13 cellular contexts compared by ENCODE assay signal in the genomic region with DNA sequence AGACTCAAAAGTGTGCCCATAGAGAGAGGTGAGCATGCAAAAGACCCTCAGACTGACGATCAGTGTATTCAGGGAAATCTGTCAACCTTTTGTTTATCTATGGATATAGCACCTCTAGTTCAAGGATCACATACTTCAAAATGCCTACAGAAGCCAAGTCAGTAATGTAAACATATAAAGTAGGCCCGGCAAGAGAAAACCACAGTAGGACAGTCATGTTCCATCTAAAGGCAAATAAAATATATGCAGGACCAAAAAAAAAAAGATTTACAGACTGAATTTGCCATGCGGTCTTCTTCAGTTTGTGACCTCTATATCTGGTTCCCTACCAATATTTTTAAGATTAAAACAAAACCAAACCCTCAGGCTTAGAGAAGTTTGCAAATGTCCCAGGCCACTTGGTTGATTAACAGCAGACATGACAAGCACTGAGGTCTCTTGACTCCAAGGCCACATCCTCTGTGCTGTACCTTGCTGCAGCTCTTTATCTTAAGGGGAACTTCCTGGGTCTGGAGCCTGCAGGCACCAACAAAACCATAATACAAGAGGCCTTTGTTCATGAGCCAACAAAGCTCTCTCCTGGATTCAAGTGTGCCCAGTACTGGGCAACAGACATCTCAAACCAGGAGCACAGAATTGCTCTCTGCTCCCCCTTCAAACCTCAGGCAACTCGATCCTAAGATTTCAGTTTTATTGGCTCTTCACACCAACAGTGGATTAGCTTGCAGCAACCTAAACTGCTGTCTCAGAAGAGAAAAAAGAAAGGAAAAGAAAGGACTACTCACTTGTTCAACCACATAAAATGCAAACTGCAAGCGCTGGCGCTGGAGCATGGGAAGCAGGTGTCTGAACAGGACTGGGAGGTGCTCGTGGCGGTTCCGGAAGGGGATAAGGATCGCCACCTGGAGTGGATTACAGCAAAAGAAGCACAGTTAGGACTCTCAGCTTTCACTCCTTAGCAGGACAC.
DNase-seq lines count a peak whose midpoint lies in the region; ATAC-seq, FAIRE-seq and TF ChIP-seq lines count a peak whose summit lies in the region.
"Had no signal": no experiment of that assay in that cellular context is flagged by ENCODE, and none has a peak within 500 bp of the region (broad histone marks: within the 10 kb centered on the region; RNA-seq: fewer than 3 reads in every experiment).

No MANE protein-coding gene starts in this region.

- H3K4me3 Mint-ChIP-seq in activated T-helper 17 cell treated with anti-CD3 and anti-CD28 coated beads, Interleukin-2, amount 50 U/mL, for 72 hours: no peak overlapping the region
- H3K4me3 Mint-ChIP-seq: stimulated activated naive B cell treated with anti-CD40 and anti-IgM and Interleukin-4, amounts not matched to agents 10 μg/mL and 1 μg/mL and 100 μg/mL, for 72 hours had no signal

- CTCF ChIA-PET in HepG2 (lab: Yijun Ruan, JAX; ENCODE audit: low intra/inter-chr PET ratio, low total read pairs): no interaction called here

- TF ChIP-seq POLR2A in HepG2 (IDR thresholded peaks at IDR 0.05; ENCODE audit: insufficient read depth in 1 of 2, low read depth in 2 of 2, low read length in 2 of 2) (no peak), right lobe of liver (IDR thresholded peaks at IDR 0.05) (no peak), vagina (IDR thresholded peaks at IDR 0.05) (no peak)

- peak overlapping the region; percentile 38 for H3K9ac ChIP-seq in HepG2 (ENCODE audit: insufficient read depth, low read depth, low read length)

- H3K27ac Mint-ChIP-seq in activated T-helper 17 cell treated with anti-CD3 and anti-CD28 coated beads, Interleukin-2, amount 50 U/mL, for 72 hours: no peak overlapping the region
- H3K27ac Mint-ChIP-seq: stimulated activated naive B cell treated with anti-CD40 and anti-IgM and Interleukin-4, amounts not matched to agents 10 μg/mL and 1 μg/mL and 100 μg/mL, for 72 hours had no signal

- H3K27me3 ChIP-seq in HepG2 (ENCODE audit: control insufficient read depth in 1 of 2, insufficient read depth in 2 of 2, low read length in 2 of 2) (no peaks in the 10 kb centered on the region), right lobe of liver (no peaks in the 10 kb centered on the region), vagina (no peaks in the 10 kb centered on the region)
- H3K27me3 ChIP-seq: gastroesophageal sphincter, SJSA1 had no signal

- H3K36me3 Mint-ChIP-seq in activated T-helper 17 cell treated with anti-CD3 and anti-CD28 coated beads, Interleukin-2, amount 50 U/mL, for 72 hours (ENCODE audit: low read depth): peaks cover 94% of the 10 kb centered on the region

- peak; percentile 68 for FAIRE-seq in HepG2 (lab: Jason Lieb, UNC)

- H4K20me1 ChIP-seq in HepG2 (ENCODE audit: insufficient read depth, low read length): no peaks in the 10 kb centered on the region

- H3K4me2 ChIP-seq in HepG2 (ENCODE audit: low read depth, low read length): peak overlapping the region; percentile 54

- POLR2A ChIA-PET in HepG2 (lab: Yijun Ruan, JAX): interaction anchor here (0.6 to 1.7 kb wide), 5 partner anchors 20 to 171 kb away, joined by 3 to 10 read pairs (median 3); a partner anchor contains a TSS

- ATAC-seq in HepG2: peak; percentile 83
- ATAC-seq in right lobe of liver: no peak
- ATAC-seq in activated T-helper 17 cell treated with anti-CD3 and anti-CD28 coated beads, Interleukin-2, amount 50 U/mL, for 72 hours (replicated peaks): no peak
- no peak for ATAC-seq in HG02981 (IDR thresholded peaks at IDR 0.05; ENCODE audit: unreplicated experiment)
- ATAC-seq: gastroesophageal sphincter; stimulated activated naive B cell treated with anti-CD40 and anti-IgM and Interleukin-4, amounts not matched to agents 10 μg/mL and 1 μg/mL and 100 μg/mL, for 72 hours had no signal

- H3K27ac ChIP-seq in HepG2 (ENCODE audit: extremely low read length, insufficient read depth, low read length) (peak overlapping the region; percentile 76), right lobe of liver (no peak overlapping the region), VCaP (peak overlapping the region; percentile 34), mesodermal cell (ENCODE audit: low read depth, low read length, severe bottlenecking) (peak overlapping the region; percentile 50), vagina (peak overlapping the region; percentile 22)
- H3K27ac ChIP-seq: gastroesophageal sphincter, SJSA1 had no signal

- peaks cover 41 to 81% of the 10 kb centered on the region in 2 experiments for H3K36me3 ChIP-seq in HepG2 (replicated peaks in 1 of 2; ENCODE audit: control insufficient read depth in 1 of 2, insufficient read depth in 2 of 2, low read length in 2 of 2)
- H3K36me3 ChIP-seq in right lobe of liver: peaks cover 6 to 98% (median 44%) of the 10 kb centered on the region in 4 donors
- peaks cover 89% of the 10 kb centered on the region for H3K36me3 ChIP-seq in mesodermal cell (ENCODE audit: control insufficient read depth, insufficient read depth, low read length)
- H3K36me3 ChIP-seq in vagina: peaks cover 0 to 61% of the 10 kb centered on the region in 2 donors

- in situ Hi-C loops in HepG2 (cut with HindIII; ENCODE audit: extremely low pct_ligation_motif_present, low pct_unique_long_range_greater_than_20kb): no loop called here

- TF ChIP-seq CTCF in HepG2 (CRISPR knock-in tag; IDR thresholded peaks at IDR 0.05): 0 out of 2 replicates have a peak, but pooled peaks have one; percentile 1
- TF ChIP-seq CTCF in right lobe of liver (IDR thresholded peaks at IDR 0.05): no peak
- TF ChIP-seq CTCF in VCaP (conservative IDR thresholded peaks at IDR 0.05): no peak
- TF ChIP-seq CTCF in vagina (IDR thresholded peaks at IDR 0.05): no peak

- no peaks in the 10 kb centered on the region for H3K27me3 Mint-ChIP-seq in activated T-helper 17 cell treated with anti-CD3 and anti-CD28 coated beads, Interleukin-2, amount 50 U/mL, for 72 hours
- H3K27me3 Mint-ChIP-seq: stimulated activated naive B cell treated with anti-CD40 and anti-IgM and Interleukin-4, amounts not matched to agents 10 μg/mL and 1 μg/mL and 100 μg/mL, for 72 hours had no signal

- H2AFZ ChIP-seq in HepG2 (ENCODE audit: low read length): no peak overlapping the region

- intact Hi-C loops in HepG2 (cut with micrococcal nuclease; ENCODE audit: unreplicated experiment) (loop anchor here (1.0 kb wide), 1 partner anchor 32 kb away; no protein-coding TSS in a partner anchor), right lobe of liver (cut with DNase I) (no loop called here), vagina (cut with DNase I) (no loop called here)

- peak in 1 of 2 experiments; percentile 52; a peak in 2 of 4 replicates for TF ChIP-seq EP300 in HepG2 (IDR thresholded peaks at IDR 0.05; ENCODE audit: low read depth in 2 of 2, low read length in 2 of 2)
- TF ChIP-seq EP300 in HepG2 (CRISPR knock-in tag; IDR thresholded peaks at IDR 0.05; ENCODE audit: borderline replicate concordance): 0 out of 2 replicates have a peak, but pooled peaks have one; percentile 13

- peak overlapping the region in 1 of 3 experiments; percentile 14; a peak in 2 of 6 replicates for H3K4me3 ChIP-seq in HepG2 (replicated peaks in 1 of 3; ENCODE audit: insufficient read depth in 1 of 3, low read depth in 2 of 3, low read length in 3 of 3)
- no peak overlapping the region for H3K4me3 ChIP-seq in right lobe of liver
- no peak overlapping the region for H3K4me3 ChIP-seq in mesodermal cell (ENCODE audit: extremely low read depth, insufficient read depth, low read length, poor library complexity, severe bottlenecking)
- H3K4me3 ChIP-seq in vagina: no peak overlapping the region
- H3K4me3 ChIP-seq: gastroesophageal sphincter, SJSA1 had no signal

- BruUV-seq in HepG2 (replicated peaks; lab: Mats Ljungman, UMichigan): no TSS peak

- DNase-seq in HepG2 (ENCODE audit: low spot score) (peak; percentile 93), right lobe of liver (no peak), vagina (ENCODE audit: extremely low spot score in 2 of 2) (no peak), EL (no peak)
- DNase-seq: activated CD8-positive, alpha-beta memory T cell treated with anti-CD3 and anti-CD28 coated beads, Interleukin-2, amount 50 U/mL, for 4 hours; NCI-H446; stimulated activated naive B cell treated with anti-CD40 and anti-IgM and Interleukin-4, amounts not matched to agents 10 μg/mL and 1 μg/mL and 100 μg/mL, for 72 hours had no signal

- H3K4me1 ChIP-seq in HepG2 (ENCODE audit: insufficient read depth, low read length) (peaks cover 42% of the 10 kb centered on the region), right lobe of liver (no peaks in the 10 kb centered on the region), mesodermal cell (ENCODE audit: control insufficient read depth, insufficient read depth, low read length, poor library complexity, severe bottlenecking) (peaks cover 18% of the 10 kb centered on the region), vagina (peaks cover 13% of the 10 kb centered on the region)
- H3K4me1 ChIP-seq: gastroesophageal sphincter, SJSA1 had no signal

- H3K9me3 ChIP-seq in HepG2 (ENCODE audit: low read length) (no peaks in the 10 kb centered on the region), right lobe of liver (no peaks in the 10 kb centered on the region), mesodermal cell (ENCODE audit: control insufficient read depth, low read length) (no peaks in the 10 kb centered on the region), vagina (no peaks in the 10 kb centered on the region)
- H3K9me3 ChIP-seq: gastroesophageal sphincter, SJSA1 had no signal

- H3K79me2 ChIP-seq in HepG2 (ENCODE audit: insufficient read depth, low read length): no peaks in the 10 kb centered on the region

- WGBS in HepG2 (ENCODE audit: low lambda C conversion rate): 55% methylated on average over 10 of the region's 10 CpGs
- 88% methylated on average over 9 of the region's 10 CpGs for WGBS in right lobe of liver (ENCODE audit: insufficient coverage, low coverage, low lambda C conversion rate, missing lambda C conversion rate)
- 93 to 94% methylated on average over 7 to 8 of the region's 10 CpGs for WGBS in mesodermal cell (ENCODE audit: insufficient coverage in 2 of 2), 2 experiments

- no peaks in the 10 kb centered on the region for H3K4me1 Mint-ChIP-seq in activated T-helper 17 cell treated with anti-CD3 and anti-CD28 coated beads, Interleukin-2, amount 50 U/mL, for 72 hours

- no peaks in the 10 kb centered on the region for H3K9me3 Mint-ChIP-seq in activated T-helper 17 cell treated with anti-CD3 and anti-CD28 coated beads, Interleukin-2, amount 50 U/mL, for 72 hours
- H3K9me3 Mint-ChIP-seq: stimulated activated naive B cell treated with anti-CD40 and anti-IgM and Interleukin-4, amounts not matched to agents 10 μg/mL and 1 μg/mL and 100 μg/mL, for 72 hours had no signal

- no peak for TF ChIP-seq RAD21 in HepG2 (CRISPR knock-in tag; IDR thresholded peaks at IDR 0.05)

Comparison
In these comparisons a context has a peak if more than half of its experiments do, and no peak if none do; other contexts are left out.
1. H3K27ac ChIP-seq: peak in HepG2 (single experiment), VCaP (single experiment), mesodermal cell (single experiment) and vagina (single experiment); none in right lobe of liver (0 of 3).